31 cellular contexts compared by ENCODE assay signal in genomic region chr11:69446108-69446507, GRCh38. TPM values are rescaled to one million over a fixed set of nuclear protein-coding genes. Genes with fewer than 3 reads are reported as not detected.
DNase-seq lines count a peak whose midpoint lies in the region; ATAC-seq and TF ChIP-seq lines count a peak whose summit lies in the region.
"Had no signal": no experiment of that assay in that cellular context is flagged by ENCODE, and none has a peak within 500 bp of the region (broad histone marks: within the 10 kb centered on the region; RNA-seq: fewer than 3 reads in every experiment).

No MANE protein-coding gene starts in this region.

- H2AFZ ChIP-seq in IMR-90 (replicated peaks; ENCODE audit: low read length, poor library complexity) = no peak overlapping the region
- H2AFZ ChIP-seq in mesenchymal stem cell (ENCODE audit: low read depth, low read length) = no peak overlapping the region

- H2BK120ac ChIP-seq in IMR-90 (ENCODE audit: low read depth, low read length) (0 out of 2 replicates have a peak overlapping the region, but pooled peaks have one; percentile 5), mesenchymal stem cell (ENCODE audit: low read depth, low read length) (no peak overlapping the region)

- H3K79me1 ChIP-seq in IMR-90 (ENCODE audit: low read depth in 1 of 2, low read length in 2 of 2) (peaks cover 0 to 11% of the 10 kb centered on the region in 2 experiments; a peak in 2 of 4 replicates), mesenchymal stem cell (replicated peaks; ENCODE audit: low read length, poor library complexity, severe bottlenecking) (no peaks in the 10 kb centered on the region)

- H3K23ac ChIP-seq in IMR-90 (ENCODE audit: low read depth, low read length) (no peak overlapping the region), mesenchymal stem cell (ENCODE audit: low read length in 2 of 2) (no peak overlapping the region)

- WGBS in IMR-90 (ENCODE audit: extremely low coverage in 2 of 2, insufficient read length in 1 of 2), 2 experiments = 100% methylated on average over 2 of the region's 11 CpGs; no CpG with 5 or more reads in 1 of the 2 experiments
- 78 to 88% (median 81%) methylated on average over 10 to 11 of the region's 11 CpGs for WGBS in adrenal gland, 4 donors
- WGBS in mesenchymal stem cell = 98% methylated on average over 11 of the region's 11 CpGs

- peaks cover 30% of the 10 kb centered on the region for H3K4me1 ChIP-seq in IMR-90 (ENCODE audit: control insufficient read depth, insufficient read depth, low read length)
- peaks cover 15 to 35% of the 10 kb centered on the region in 2 donors for H3K4me1 ChIP-seq in adrenal gland (replicated peaks in 1 of 2)
- peaks cover 44% of the 10 kb centered on the region for H3K4me1 ChIP-seq in mesenchymal stem cell (ENCODE audit: control insufficient read depth, insufficient read depth, low read depth, low read length)

- no peaks in the 10 kb centered on the region for H3K9me3 Mint-ChIP-seq in activated naive CD4-positive, alpha-beta T cell treated with anti-CD3 and anti-CD28 coated beads, Interleukin-2, amount 50 U/mL, for 72 hours
- H3K9me3 Mint-ChIP-seq: activated CD4-positive, alpha-beta T cell treated with anti-CD3 and anti-CD28 coated beads, Interleukin-2, amount 10 ng/mL, durations not matched to agents 7 days and 5 days; activated naive CD8-positive, alpha-beta T cell treated with anti-CD3 and anti-CD28 coated beads, Interleukin-2, amount 50 U/mL, for 24 hours; activated T-cell treated with anti-CD3 and anti-CD28 coated beads, Interleukin-2, amount 50 U/mL, for 4 hours; mesothelial cell of epicardium; naive thymus-derived CD4-positive, alpha-beta T cell had no signal

- peak overlapping the region; percentile 31 to 65 for H2BK12ac ChIP-seq in mesenchymal stem cell (ENCODE audit: low read length in 2 of 2)

- H2BK15ac ChIP-seq in IMR-90 (ENCODE audit: low read depth, low read length) = peak overlapping the region; percentile 26; the same call in 1 of the 3 replicates
- no peak overlapping the region for H2BK15ac ChIP-seq in mesenchymal stem cell (ENCODE audit: low read depth, poor library complexity, severe bottlenecking)

- CTCF ChIA-PET in IMR-90 (lab: Yijun Ruan, JAX) = no interaction called here

- no peaks in the 10 kb centered on the region for H4K20me1 ChIP-seq in IMR-90 (ENCODE audit: insufficient read depth, low read length)

- H2AK5ac ChIP-seq in IMR-90 (ENCODE audit: low read depth, low read length) (peak overlapping the region; percentile 71), mesenchymal stem cell (ENCODE audit: low read length, severe bottlenecking) (no peak overlapping the region)

- H3K27ac ChIP-seq in IMR-90 (ENCODE audit: insufficient read depth, low read length) = no peak overlapping the region
- peak overlapping the region in 1 of 5 donors; percentile 91 for H3K27ac ChIP-seq in adrenal gland
- no peak overlapping the region for H3K27ac ChIP-seq in mesenchymal stem cell (ENCODE audit: low read length, poor library complexity, severe bottlenecking)
- H3K27ac ChIP-seq: WERI-Rb-1 had no signal

- peak; percentile 36 for DNase-seq in CD1c-positive myeloid dendritic cell (ENCODE audit: extremely low spot score)
- no peak for DNase-seq in IMR-90
- DNase-seq in adrenal gland = peak in 4 of 7 donors; percentile 39 to 62 (median 41)
- DNase-seq in mesenchymal stem cell = no peak
- DNase-seq in stimulated activated naive CD8-positive, alpha-beta T cell treated with anti-CD3 and anti-CD28 coated beads, Interleukin-15, Interleukin-2, amounts not matched to agents 100 U/mL and 50 U/mL, for 24 hours = no peak
- DNase-seq in activated naive CD4-positive, alpha-beta T cell treated with anti-CD3 and anti-CD28 coated beads, Interleukin-2, amount 50 U/mL, for 72 hours (ENCODE audit: low spot score in 2 of 2) = no peak
- DNase-seq in NCI-H1694 treated with DMSO at 0.1 percent for 48 hours (lab: John Stamatoyannopoulos, UW) = no peak
- DNase-seq: ACHN; activated CD4-positive, alpha-beta T cell treated with anti-CD3 and anti-CD28 coated beads, Interleukin-2, amount 10 ng/mL, durations not matched to agents 7 days and 5 days; activated gamma-delta T cell treated with Interleukin-2 at 50 U/mL for 16 hours; activated naive CD8-positive, alpha-beta T cell treated with anti-CD3 and anti-CD28 coated beads, Interleukin-2, amount 50 U/mL, for 24 hours; activated T-cell treated with anti-CD3 and anti-CD28 coated beads, Interleukin-2, amount 50 U/mL, for 4 hours; body of pancreas; cerebellar nuclear complex; naive thymus-derived CD4-positive, alpha-beta T cell; NCI-H446 treated with DMSO at 0.1 percent for 48 hours; NCI-H82; stimulated activated CD4-positive, alpha-beta T cell treated with anti-CD3 and anti-CD28 coated beads, Interleukin-4, amount 100 ng/mL, for 1 hour; upper lobe of left lung; WERI-Rb-1 had no signal

- POLR2A ChIA-PET in IMR-90 (lab: Charles Lee; ENCODE audit: unreplicated experiment) = no interaction called here

- H3K18ac ChIP-seq in IMR-90 (ENCODE audit: low read depth, low read length) = no peak overlapping the region
- H3K18ac ChIP-seq in mesenchymal stem cell (ENCODE audit: low read depth in 1 of 2, low read length in 2 of 2) = peak overlapping the region in 1 of 2 experiments; percentile 46

- H2BK5ac ChIP-seq in IMR-90 (ENCODE audit: low read depth, low read length, poor library complexity, severe bottlenecking) (no peak overlapping the region), mesenchymal stem cell (ENCODE audit: low read depth, low read length, poor library complexity, severe bottlenecking) (no peak overlapping the region)

- no peaks in the 10 kb centered on the region for H3K9me3 ChIP-seq in IMR-90 (ENCODE audit: control insufficient read depth, insufficient read depth, low read length)
- H3K9me3 ChIP-seq in adrenal gland (replicated peaks in 1 of 3) = no peaks in the 10 kb centered on the region
- no peaks in the 10 kb centered on the region for H3K9me3 ChIP-seq in mesenchymal stem cell (ENCODE audit: control insufficient read depth, low read length)
- H3K9me3 ChIP-seq: BLaER1 treated with 17β-estradiol and CSF1 and Interleukin-3, amounts not matched to agents 10 nM and 100 nM; body of pancreas; left lung; upper lobe of left lung had no signal

- H4K91ac ChIP-seq in IMR-90 (ENCODE audit: insufficient read depth, low read depth, low read length) (no peak overlapping the region), mesenchymal stem cell (ENCODE audit: low read length) (no peak overlapping the region)

- H3K4ac ChIP-seq in IMR-90 (ENCODE audit: low read depth, low read length) (no peak overlapping the region), mesenchymal stem cell (ENCODE audit: low read depth in 1 of 2, low read length in 2 of 2) (peak overlapping the region in 1 of 2 experiments; percentile 42)

- no TSS peak for BruUV-seq in IMR-90 (replicated peaks; lab: Mats Ljungman, UMichigan)

- H4K5ac ChIP-seq in IMR-90 (ENCODE audit: low read depth, low read length) = no peak overlapping the region

- no peaks in the 10 kb centered on the region for H3K36me3 Mint-ChIP-seq in activated naive CD4-positive, alpha-beta T cell treated with anti-CD3 and anti-CD28 coated beads, Interleukin-2, amount 50 U/mL, for 72 hours
- H3K36me3 Mint-ChIP-seq: mesothelial cell of epicardium had no signal

- H2AK9ac ChIP-seq in IMR-90 (replicated peaks; ENCODE audit: low read depth, low read length, poor library complexity) = no peak overlapping the region

- intact Hi-C loops in IMR-90 (cut with micrococcal nuclease) = no loop called here
- intact Hi-C loops in adrenal gland (cut with DNase I) = loop anchor here in 1 of 2 donors (5.0 to 10.0 kb wide), 2 partner anchors 151 to 191 kb away; partner anchors contain the start of gene MYEOV

- H4K8ac ChIP-seq in IMR-90 (ENCODE audit: low read depth in 2 of 2, low read length in 2 of 2) (no peak overlapping the region), mesenchymal stem cell (ENCODE audit: low read length) (no peak overlapping the region)

- no peak for TF ChIP-seq RAD21 in IMR-90 (IDR thresholded peaks at IDR 0.05; ENCODE audit: low read length)

- ATAC-seq in IMR-90 (ENCODE audit: low read depth) = no peak
- ATAC-seq in activated CD4-positive, CD25-positive, alpha-beta regulatory T cell treated with anti-CD3 and anti-CD28 coated beads, Interleukin-2, amount 50 U/mL, for 24 hours = no peak
- no peak for ATAC-seq in stimulated activated naive CD8-positive, alpha-beta T cell treated with anti-CD3 and anti-CD28 coated beads, Interleukin-15, Interleukin-2, amounts not matched to agents 100 U/mL and 50 U/mL, for 24 hours
- no peak for ATAC-seq in activated naive CD4-positive, alpha-beta T cell treated with anti-CD3 and anti-CD28 coated beads, Interleukin-2, amount 50 U/mL, for 72 hours
- ATAC-seq: activated naive CD8-positive, alpha-beta T cell treated with anti-CD3 and anti-CD28 coated beads, Interleukin-2, amount 50 U/mL, for 24 hours; activated T-cell treated with anti-CD3 and anti-CD28 coated beads, Interleukin-2, amount 50 U/mL, for 4 hours; body of pancreas; GM12878; left lung; naive thymus-derived CD4-positive, alpha-beta T cell had no signal

- dilution Hi-C loops in IMR-90 (cut with HindIII; ENCODE audit: low sequenced_read_pairs, unreplicated experiment) = no loop called here

- H3K9me1 ChIP-seq in IMR-90 (ENCODE audit: insufficient read depth, low read length) = peaks cover 20% of the 10 kb centered on the region

- H3K14ac ChIP-seq in IMR-90 (replicated peaks; ENCODE audit: low read depth, low read length) (no peak overlapping the region), mesenchymal stem cell (ENCODE audit: low read length in 2 of 2) (no peak overlapping the region)

- in situ Hi-C loops in IMR-90 (cut with MboI; ENCODE audit: low sequenced_read_pairs) = loop anchor here (10.0 kb wide), 1 partner anchor 189 kb away; no protein-coding TSS in a partner anchor

- H3K27me3 ChIP-seq in IMR-90 (ENCODE audit: control insufficient read depth, insufficient read depth, low read length) (no peaks in the 10 kb centered on the region), adrenal gland (no peaks in the 10 kb centered on the region), mesenchymal stem cell (ENCODE audit: control insufficient read depth in 1 of 2, insufficient read depth in 1 of 2, low read length in 2 of 2) (no peaks in the 10 kb centered on the region)
- H3K27me3 ChIP-seq: BLaER1 treated with 17β-estradiol and CSF1 and Interleukin-3, amounts not matched to agents 10 nM and 100 nM; body of pancreas; upper lobe of left lung had no signal

- no peak for TF ChIP-seq POLR2A in IMR-90 (IDR thresholded peaks at IDR 0.05; ENCODE audit: low read depth, low read length)
- TF ChIP-seq POLR2A in adrenal gland (IDR thresholded peaks at IDR 0.05) = no peak

- H3K4me2 ChIP-seq in IMR-90 (ENCODE audit: low read depth, low read length) = no peak overlapping the region
- no peak overlapping the region for H3K4me2 ChIP-seq in mesenchymal stem cell (ENCODE audit: low read length, poor library complexity, severe bottlenecking)

- H3K36me3 ChIP-seq in IMR-90 (ENCODE audit: control insufficient read depth, insufficient read depth, low read length) (no peaks in the 10 kb centered on the region), adrenal gland (replicated peaks in 1 of 2) (no peaks in the 10 kb centered on the region), mesenchymal stem cell (ENCODE audit: control insufficient read depth in 1 of 2, insufficient read depth in 2 of 2, low read depth in 1 of 2, low read length in 2 of 2) (no peaks in the 10 kb centered on the region)
- H3K36me3 ChIP-seq: BLaER1 treated with 17β-estradiol and CSF1 and Interleukin-3, amounts not matched to agents 10 nM and 100 nM; left lung; upper lobe of left lung; WERI-Rb-1 had no signal

- H3K9ac ChIP-seq in IMR-90 (ENCODE audit: low read depth, low read length) (no peak overlapping the region), mesenchymal stem cell (ENCODE audit: low read length) (no peak overlapping the region)
- H3K9ac ChIP-seq: BLaER1 treated with 17β-estradiol and CSF1 and Interleukin-3, amounts not matched to agents 10 nM and 100 nM had no signal

- no peak overlapping the region for H2BK20ac ChIP-seq in IMR-90 (ENCODE audit: low read depth, low read length)

- H3K4me3 ChIP-seq in IMR-90 (ENCODE audit: insufficient read depth, low read depth, low read length) = no peak overlapping the region
- H3K4me3 ChIP-seq in adrenal gland = no peak overlapping the region
- H3K4me3 ChIP-seq in mesenchymal stem cell (ENCODE audit: insufficient read depth in 1 of 2, low read depth in 1 of 2, low read length in 2 of 2) = no peak overlapping the region
- H3K4me3 ChIP-seq: BLaER1 treated with 17β-estradiol and CSF1 and Interleukin-3, amounts not matched to agents 10 nM and 100 nM; body of pancreas; GM12878; left lung; upper lobe of left lung had no signal

- no peak overlapping the region for H3K56ac ChIP-seq in IMR-90 (ENCODE audit: extremely low read depth, insufficient read depth, low read length)

- TF ChIP-seq CTCF in IMR-90 (conservative IDR thresholded peaks at IDR 0.05; ENCODE audit: low read depth, low read length) (no peak), adrenal gland (IDR thresholded peaks at IDR 0.05) (no peak)

- H3K27ac Mint-ChIP-seq in activated naive CD4-positive, alpha-beta T cell treated with anti-CD3 and anti-CD28 coated beads, Interleukin-2, amount 50 U/mL, for 72 hours = no peak overlapping the region
- H3K27ac Mint-ChIP-seq: activated CD4-positive, alpha-beta T cell treated with anti-CD3 and anti-CD28 coated beads, Interleukin-2, amount 10 ng/mL, durations not matched to agents 7 days and 5 days; activated naive CD8-positive, alpha-beta T cell treated with anti-CD3 and anti-CD28 coated beads, Interleukin-2, amount 50 U/mL, for 24 hours; mesothelial cell of epicardium; naive thymus-derived CD4-positive, alpha-beta T cell had no signal

RNA-seq across cellular contexts. Expression of gene LINC01488, which starts 35.4 kb away (rescaled TPM):
- not detected in 2 replicates for total RNA-seq in IMR-90 (2012; rRNA removed)
- not detected in 2 replicates for polyA plus RNA-seq in IMR-90 (2012; rRNA removed)
- not detected in 2 replicates for polyA plus RNA-seq in IMR-90 (2012; cell fraction: cytosol; rRNA removed)
- polyA plus RNA-seq in IMR-90 (2012; cell fraction: nucleus; rRNA removed; ENCODE audit: low replicate concordance) = not detected in 2 replicates
- total RNA-seq in adrenal gland = not detected
- not detected for polyA plus RNA-seq in adrenal gland
- not detected for polyA plus RNA-seq in mesenchymal stem cell (2013, experiment 1 of 2)
- polyA plus RNA-seq in mesenchymal stem cell (2013, experiment 2 of 2) = not detected
- not detected for total RNA-seq in activated naive CD4-positive, alpha-beta T cell treated with anti-CD3 and anti-CD28 coated beads, Interleukin-2, amount 50 U/mL, for 72 hours
- total RNA-seq: activated CD4-positive, alpha-beta T cell treated with anti-CD3 and anti-CD28 coated beads, Interleukin-2, amount 10 ng/mL, durations not matched to agents 7 days and 5 days; activated T-cell treated with anti-CD3 and anti-CD28 coated beads, Interleukin-2, amount 50 U/mL, for 4 hours; body of pancreas; Daoy; glomerular endothelial cell; GM12878; H4; left lung; M059J; mesothelial cell of epicardium; naive thymus-derived CD4-positive, alpha-beta T cell; omental fat pad; renal cortical epithelial cell; upper lobe of left lung had no signal
- polyA plus RNA-seq: GM12878; naive thymus-derived CD4-positive, alpha-beta T cell had no signal

Comparison
In these comparisons a context has a peak if more than half of its experiments do, and no peak if none do; other contexts are left out.
1. DNase-seq: peak in CD1c-positive myeloid dendritic cell (single experiment) and adrenal gland (4 of 7); none in IMR-90 (single experiment), mesenchymal stem cell (single experiment), stimulated activated naive CD8-positive, alpha-beta T cell treated with anti-CD3 and anti-CD28 coated beads, Interleukin-15, Interleukin-2, amounts not matched to agents 100 U/mL and 50 U/mL, for 24 hours (single experiment), activated naive CD4-positive, alpha-beta T cell treated with anti-CD3 and anti-CD28 coated beads, Interleukin-2, amount 50 U/mL, for 72 hours (0 of 2) and NCI-H1694 treated with DMSO at 0.1 percent for 48 hours (single experiment).